ENCODE assay signal across 8 cellular contexts in genomic region chr9:113150670-113151591, GRCh38. TPM values are rescaled to one million over a fixed set of nuclear protein-coding genes. Genes with fewer than 3 reads are reported as not detected.
A peak's percentile ranks its signal among the peaks of the same experiment; 100 is the strongest.
DNase-seq lines count a peak whose midpoint lies in the region; ATAC-seq, FAIRE-seq and TF ChIP-seq lines count a peak whose summit lies in the region.

TSS of gene SLC31A2 (plus strand) at chr9:113151007. CDS start at chr9:113151075, 68 bp downstream.

- peak within 1 kb of the TSS; percentile 21 for H3K27ac ChIP-seq in astrocyte (ENCODE audit: low read depth, low read length)
- peak within 1 kb of the TSS in 1 of 2 donors; percentile 38 for H3K27ac ChIP-seq in aorta (ENCODE audit: low read depth in 1 of 2, low read length in 2 of 2)

- ATAC-seq in HG02840 (IDR thresholded peaks at IDR 0.05; ENCODE audit: low FRiP score, unreplicated experiment): peak; percentile 90
- ATAC-seq in aorta (ENCODE audit: low FRiP score): peak; percentile 96

- peaks cover 6% of the 10 kb centered on the region for H3K9me3 Mint-ChIP-seq in astrocyte (ENCODE audit: unreplicated experiment)

- no peak for TF ChIP-seq CTCF in astrocyte (IDR thresholded peaks at IDR 0.05; ENCODE audit: insufficient read depth, low read depth, low read length)

- peaks cover 11% of the 10 kb centered on the region for H4K20me1 ChIP-seq in astrocyte (ENCODE audit: insufficient read depth, low read length)

- intact Hi-C loops in aorta (cut with DNase I): no loop called here

- no peak for TF ChIP-seq POLR2A in GM12892 (IDR thresholded peaks at IDR 0.05; ENCODE audit: low read depth, low read length)

- H3K4me1 Mint-ChIP-seq in astrocyte (ENCODE audit: low read depth, unreplicated experiment): peaks cover 14% of the 10 kb centered on the region

- H2AFZ ChIP-seq in astrocyte (ENCODE audit: low read depth, low read length): peak within 1 kb of the TSS; percentile 91

- no peaks in the 10 kb centered on the region for H3K36me3 Mint-ChIP-seq in astrocyte (ENCODE audit: low read depth, unreplicated experiment)

- 0 to 1% methylated on average over 83 to 87 of the region's 87 CpGs for WGBS in aorta, 2 donors

- H3K27ac Mint-ChIP-seq in astrocyte (ENCODE audit: unreplicated experiment): peak within 1 kb of the TSS; percentile 18

- peak within 1 kb of the TSS; percentile 84 for H3K4me2 ChIP-seq in astrocyte (ENCODE audit: low read length)

- peak within 1 kb of the TSS; percentile 73 for H3K4me3 ChIP-seq in astrocyte (ENCODE audit: insufficient read depth, low read depth, low read length)
- H3K4me3 ChIP-seq in aorta (ENCODE audit: low read length in 2 of 2): peak within 1 kb of the TSS; percentile 96 to 97

- H3K27me3 Mint-ChIP-seq in astrocyte (ENCODE audit: low read depth, unreplicated experiment): no peaks in the 10 kb centered on the region

- DNase-seq in GM12892 (ENCODE audit: insufficient read length) (peak; percentile 87), NCI-H146 (lab: John Stamatoyannopoulos, UW) (peak; percentile 79), T-helper 22 cell (ENCODE audit: low read depth) (peak; percentile 73), astrocyte (ENCODE audit: low read depth) (peak; percentile 71), hippocampal formation (lab: John Stamatoyannopoulos, UW) (peak; percentile 79 to 85), retina (peak; percentile 95), aorta (peak; percentile 94 to 97)

- peak within 1 kb of the TSS; percentile 81 for H3K9ac ChIP-seq in astrocyte (ENCODE audit: low read length)

- peaks cover 11% of the 10 kb centered on the region for H3K4me1 ChIP-seq in astrocyte (ENCODE audit: insufficient read depth, low read length)
- H3K4me1 ChIP-seq in aorta (ENCODE audit: control insufficient read depth in 1 of 2, insufficient read depth in 2 of 2, low read length in 2 of 2): no peaks in the 10 kb centered on the region

- H3K9me3 ChIP-seq in astrocyte (ENCODE audit: insufficient read depth, low read depth, low read length): no peaks in the 10 kb centered on the region
- no peaks in the 10 kb centered on the region for H3K9me3 ChIP-seq in aorta (ENCODE audit: control insufficient read depth, low read length)

- peaks cover 3% of the 10 kb centered on the region for H3K36me3 ChIP-seq in astrocyte (ENCODE audit: insufficient read depth, low read length)
- H3K36me3 ChIP-seq in aorta (ENCODE audit: control insufficient read depth in 1 of 2, insufficient read depth in 2 of 2, low read length in 1 of 2): no peaks in the 10 kb centered on the region

- H3K27me3 ChIP-seq in astrocyte (ENCODE audit: insufficient read depth, low read length) (no peaks in the 10 kb centered on the region), aorta (ENCODE audit: control insufficient read depth in 1 of 2, insufficient read depth in 2 of 2, low read length in 1 of 2) (no peaks in the 10 kb centered on the region)

- H3K79me2 ChIP-seq in astrocyte (ENCODE audit: insufficient read depth, low read length): no peaks in the 10 kb centered on the region

- H3K4me3 Mint-ChIP-seq in astrocyte (ENCODE audit: unreplicated experiment): peak within 1 kb of the TSS; percentile 84

- FAIRE-seq in GM12892 (lab: Jason Lieb, UNC): peak; percentile 84
- FAIRE-seq in astrocyte (lab: Jason Lieb, UNC): no peak

RNA-seq across cellular contexts. Expression of gene SLC31A2, which starts in this region (rescaled TPM):
- 0.34 TPM for polyA plus RNA-seq in GM12892 (2012; ENCODE audit: missing spikeins)
- total RNA-seq in astrocyte (7.1 and 8.4 TPM in 2 replicates), aorta (10 to 100 TPM; 13.2 to 14.0 TPM)
- 10 to 100 TPM in 1 of 2 donors, 1 to 10 TPM in 1; 3.1 to 11.0 TPM for polyA plus RNA-seq in aorta
